ENCODE assay signal across 10 cellular contexts in genomic region chr6:21665101-21665435, GRCh38.
DNase-seq lines count a peak whose midpoint lies in the region; ATAC-seq, FAIRE-seq and TF ChIP-seq lines count a peak whose summit lies in the region.
"Had no signal": no experiment of that assay in that cellular context is flagged by ENCODE, and none has a peak within 500 bp of the region (broad histone marks: within the 10 kb centered on the region; RNA-seq: fewer than 3 reads in every experiment).

No MANE protein-coding gene starts in this region.

- BruUV-seq in PC-3 (replicated peaks; lab: Mats Ljungman, UMichigan): no TSS peak

- TF ChIP-seq CTCF in natural killer cell (IDR thresholded peaks at IDR 0.05) (no peak), epithelial cell of esophagus (IDR thresholded peaks at IDR 0.05; ENCODE audit: insufficient read depth, low read depth, low read length, missing control alignments) (no peak), PC-3 (conservative IDR thresholded peaks at IDR 0.05; ENCODE audit: low read depth, low read length) (no peak)

- H3K27me3 ChIP-seq in PC-3 (ENCODE audit: low read length): no peaks in the 10 kb centered on the region
- H3K27me3 ChIP-seq: SJCRH30 had no signal

- DNase-seq in natural killer cell treated with Interleukin-12 subunit alpha and Interleukin-12 subunit beta and Interleukin-15 and Interleukin-18, amount 100 ng/mL, for 72 hours (ENCODE audit: low spot score): no peak
- no peak for DNase-seq in natural killer cell
- no peak for DNase-seq in epithelial cell of esophagus (ENCODE audit: low read depth)
- DNase-seq in naive B cell: no peak
- no peak for DNase-seq in PC-3
- no peak for DNase-seq in RCC 7860 (ENCODE audit: low spot score)
- DNase-seq: amniotic stem cell, SJCRH30 had no signal

- no peaks in the 10 kb centered on the region for H3K9me3 Mint-ChIP-seq in natural killer cell treated with Interleukin-12 subunit alpha and Interleukin-12 subunit beta and Interleukin-15 and Interleukin-18, amount 100 ng/mL, for 72 hours
- H3K9me3 Mint-ChIP-seq in natural killer cell (no peaks in the 10 kb centered on the region), naive B cell (peaks cover 0 to 4% (median 0%) of the 10 kb centered on the region in 7 donors)

- intact Hi-C loops in natural killer cell (cut with micrococcal nuclease) (no loop called here), PC-3 (cut with micrococcal nuclease) (no loop called here)

- CTCF ChIA-PET in PC-3 (lab: Charles Lee): no interaction called here

- ATAC-seq in natural killer cell treated with Interleukin-12 subunit alpha and Interleukin-12 subunit beta and Interleukin-15 and Interleukin-18, amount 100 ng/mL, for 72 hours: no peak
- ATAC-seq in natural killer cell (no peak), naive B cell (ENCODE audit: low read depth in 2 of 2) (no peak), PC-3 (no peak), HG03139 (IDR thresholded peaks at IDR 0.05; ENCODE audit: unreplicated experiment) (no peak), GM21390 (IDR thresholded peaks at IDR 0.05; ENCODE audit: unreplicated experiment) (no peak)

- H3K9me3 ChIP-seq in PC-3 (ENCODE audit: low read length): no peaks in the 10 kb centered on the region
- H3K9me3 ChIP-seq: SJCRH30 had no signal

- H3K4me3 ChIP-seq in epithelial cell of esophagus (ENCODE audit: low read length) (peak overlapping the region; percentile 46), PC-3 (ENCODE audit: low read length) (no peak overlapping the region)
- H3K4me3 ChIP-seq: SJCRH30 had no signal

- no peak for FAIRE-seq in RCC 7860 (lab: Jason Lieb, UNC)

- H3F3A ChIP-seq in PC-3 (ENCODE audit: low read length, unreplicated experiment): no peaks in the 10 kb centered on the region

- no peak overlapping the region for H3K9ac ChIP-seq in PC-3 (ENCODE audit: low read length)

- peak overlapping the region; percentile 38 for H3K4me3 Mint-ChIP-seq in natural killer cell treated with Interleukin-12 subunit alpha and Interleukin-12 subunit beta and Interleukin-15 and Interleukin-18, amount 100 ng/mL, for 72 hours
- H3K4me3 Mint-ChIP-seq in natural killer cell (no peak overlapping the region), naive B cell (peak overlapping the region; percentile 12 to 92 (median 83))

- POLR2A ChIA-PET in PC-3 (lab: Charles Lee; ENCODE audit: unreplicated experiment): no interaction called here

- H4K20me1 ChIP-seq in PC-3 (ENCODE audit: low read length): no peaks in the 10 kb centered on the region

- H2AFZ ChIP-seq in PC-3 (ENCODE audit: low read length): no peak overlapping the region

- no peaks in the 10 kb centered on the region for H3K9me2 ChIP-seq in PC-3 (replicated peaks; ENCODE audit: low read length)

- H3K27me3 Mint-ChIP-seq in natural killer cell treated with Interleukin-12 subunit alpha and Interleukin-12 subunit beta and Interleukin-15 and Interleukin-18, amount 100 ng/mL, for 72 hours: peaks cover 44 to 63% of the 10 kb centered on the region in 2 donors
- H3K27me3 Mint-ChIP-seq in natural killer cell (ENCODE audit: low read depth in 2 of 2) (peaks cover 45 to 61% of the 10 kb centered on the region in 2 donors), naive B cell (peaks cover 48 to 58% (median 48%) of the 10 kb centered on the region in 3 donors)

- H3K36me3 Mint-ChIP-seq in natural killer cell treated with Interleukin-12 subunit alpha and Interleukin-12 subunit beta and Interleukin-15 and Interleukin-18, amount 100 ng/mL, for 72 hours: no peaks in the 10 kb centered on the region
- no peaks in the 10 kb centered on the region for H3K36me3 Mint-ChIP-seq in natural killer cell
- H3K36me3 Mint-ChIP-seq in naive B cell: peaks cover 0 to 8% of the 10 kb centered on the region in 2 donors

- no peaks in the 10 kb centered on the region for H3K79me2 ChIP-seq in PC-3 (ENCODE audit: low read length)

- H3K4me1 ChIP-seq in PC-3 (ENCODE audit: insufficient read depth, low read length): no peaks in the 10 kb centered on the region
- H3K4me1 ChIP-seq: SJCRH30 had no signal

- no peak overlapping the region for H3K4me2 ChIP-seq in PC-3 (ENCODE audit: low read length)

- no peak overlapping the region for H3K27ac ChIP-seq in PC-3 (ENCODE audit: low read length)
- H3K27ac ChIP-seq: SJCRH30 had no signal

- H3K36me3 ChIP-seq in PC-3 (ENCODE audit: low read depth, low read length): no peaks in the 10 kb centered on the region
- H3K36me3 ChIP-seq: SJCRH30 had no signal

- H3K4me1 Mint-ChIP-seq in natural killer cell treated with Interleukin-12 subunit alpha and Interleukin-12 subunit beta and Interleukin-15 and Interleukin-18, amount 100 ng/mL, for 72 hours (ENCODE audit: low read depth in 2 of 2): peaks cover 0 to 13% of the 10 kb centered on the region in 2 donors
- H3K4me1 Mint-ChIP-seq in natural killer cell: peaks cover 11 to 26% of the 10 kb centered on the region in 2 donors
- H3K4me1 Mint-ChIP-seq in naive B cell: peaks cover 27 to 36% (median 35%) of the 10 kb centered on the region in 3 donors

- H3K27ac Mint-ChIP-seq in natural killer cell treated with Interleukin-12 subunit alpha and Interleukin-12 subunit beta and Interleukin-15 and Interleukin-18, amount 100 ng/mL, for 72 hours: no peak overlapping the region
- H3K27ac Mint-ChIP-seq in natural killer cell: no peak overlapping the region
- no peak overlapping the region for H3K27ac Mint-ChIP-seq in naive B cell
